Comparison of ENCODE assay signal across 10 cellular contexts in the genomic region with DNA sequence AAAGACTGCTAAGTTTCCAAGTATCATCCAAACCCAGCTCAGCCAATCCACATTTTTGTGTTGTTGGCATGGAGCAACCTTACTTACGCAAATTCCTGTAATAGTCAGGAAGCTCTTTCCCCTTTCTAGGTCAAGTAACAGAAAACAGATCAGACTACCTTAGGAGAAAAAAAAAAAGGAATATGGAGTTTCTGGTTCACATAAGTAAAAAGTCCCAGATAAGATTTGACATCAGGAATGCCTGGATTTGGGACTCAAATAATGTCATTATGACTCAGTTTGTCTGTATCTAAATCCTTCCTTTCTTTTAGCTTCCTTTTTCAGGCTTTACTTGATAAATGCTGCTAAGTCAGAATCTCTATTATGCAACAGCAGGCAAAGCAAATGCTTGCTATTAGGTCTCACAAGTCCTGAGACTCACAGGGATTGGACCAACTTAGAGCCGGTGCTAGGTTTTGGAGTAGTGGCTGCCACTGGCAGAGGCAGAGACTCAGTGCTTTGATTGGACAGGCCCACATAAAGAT. TPM values are rescaled to one million over a fixed set of nuclear protein-coding genes. Genes with fewer than 3 reads are reported as not detected.
DNase-seq lines count a peak whose midpoint lies in the region; ATAC-seq and TF ChIP-seq lines count a peak whose summit lies in the region.
"Had no signal": no experiment of that assay in that cellular context is flagged by ENCODE, and none has a peak within 500 bp of the region (broad histone marks: within the 10 kb centered on the region; RNA-seq: fewer than 3 reads in every experiment).

No MANE protein-coding gene starts in this region.

- H3K27ac Mint-ChIP-seq in HFFc6, result peak overlapping the region; percentile 49; the same call in 1 of the 2 replicates
- H3K27ac Mint-ChIP-seq in activated CD8-positive, alpha-beta memory T cell treated with anti-CD3 and anti-CD28 coated beads, Interleukin-2, amount 10 ng/mL, durations not matched to agents 7 days and 5 days, result no peak overlapping the region
- H3K27ac Mint-ChIP-seq: memory B cell had no signal

- no peaks in the 10 kb centered on the region for H3K27me3 Mint-ChIP-seq in HFFc6 (ENCODE audit: insufficient read depth)
- no peaks in the 10 kb centered on the region for H3K27me3 Mint-ChIP-seq in activated CD8-positive, alpha-beta memory T cell treated with anti-CD3 and anti-CD28 coated beads, Interleukin-2, amount 10 ng/mL, durations not matched to agents 7 days and 5 days
- H3K27me3 Mint-ChIP-seq: memory B cell had no signal

- H3K36me3 Mint-ChIP-seq in HFFc6 (ENCODE audit: low read depth), result peaks cover 8% of the 10 kb centered on the region
- peaks cover 6% of the 10 kb centered on the region for H3K36me3 Mint-ChIP-seq in activated CD8-positive, alpha-beta memory T cell treated with anti-CD3 and anti-CD28 coated beads, Interleukin-2, amount 10 ng/mL, durations not matched to agents 7 days and 5 days

- H3K4me3 Mint-ChIP-seq in HFFc6, result no peak overlapping the region
- H3K4me3 Mint-ChIP-seq in activated CD8-positive, alpha-beta memory T cell treated with anti-CD3 and anti-CD28 coated beads, Interleukin-2, amount 10 ng/mL, durations not matched to agents 7 days and 5 days, result no peak overlapping the region
- H3K4me3 Mint-ChIP-seq: memory B cell had no signal

- H3K4me3 ChIP-seq in cardiac fibroblast (replicated peaks in 1 of 2; ENCODE audit: low read depth in 2 of 2, low read length in 2 of 2) (no peak overlapping the region), subcutaneous abdominal adipose tissue (ENCODE audit: low read depth in 1 of 5, low read length in 5 of 5) (no peak overlapping the region)

- ATAC-seq in activated CD8-positive, alpha-beta memory T cell treated with anti-CD3 and anti-CD28 coated beads, Interleukin-2, amount 10 ng/mL, durations not matched to agents 7 days and 5 days, result no peak

- H3K36me3 ChIP-seq in subcutaneous abdominal adipose tissue (ENCODE audit: control insufficient read depth in 5 of 5, insufficient read depth in 5 of 5, low read length in 5 of 5), result peaks cover 0 to 2% (median 0%) of the 10 kb centered on the region in 5 donors

- no peaks in the 10 kb centered on the region for H3K27me3 ChIP-seq in subcutaneous abdominal adipose tissue (ENCODE audit: control insufficient read depth in 5 of 5, insufficient read depth in 4 of 5, low read length in 5 of 5)

- peaks cover 14% of the 10 kb centered on the region for H3K4me1 Mint-ChIP-seq in HFFc6 (ENCODE audit: low read depth)
- H3K4me1 Mint-ChIP-seq in activated CD8-positive, alpha-beta memory T cell treated with anti-CD3 and anti-CD28 coated beads, Interleukin-2, amount 10 ng/mL, durations not matched to agents 7 days and 5 days, result peaks cover 38% of the 10 kb centered on the region

- H3K9ac ChIP-seq in subcutaneous abdominal adipose tissue (ENCODE audit: low read length in 5 of 5), result peak overlapping the region in 4 of 5 donors; percentile 39 to 58 (median 48)

- DNase-seq in HFFc6 (peak; percentile 52), cardiac fibroblast (ENCODE audit: low read depth in 2 of 2) (peak; percentile 80 to 96), iris pigment epithelial cell (ENCODE audit: low read depth) (peak; percentile 93), COLO668 (lab: John Stamatoyannopoulos, UW; ENCODE audit: unreplicated experiment) (no peak)
- DNase-seq in activated CD4-positive, alpha-beta T cell treated with anti-CD3 and anti-CD28 coated beads for 4 hours, result no peak
- DNase-seq in stimulated activated CD4-positive, alpha-beta T cell treated with anti-CD3 and anti-CD28 coated beads, Interleukin-15, amount 100 ng/mL, for 24 hours, result no peak
- DNase-seq in activated CD8-positive, alpha-beta memory T cell treated with anti-CD3 and anti-CD28 coated beads, Interleukin-2, amount 10 ng/mL, durations not matched to agents 7 days and 5 days, result no peak
- DNase-seq: NCI-H1417 treated with DMSO at 0.1 percent for 48 hours had no signal

- TF ChIP-seq CTCF in HFFc6 (IDR thresholded peaks at IDR 0.05), result no peak
- no peak for TF ChIP-seq CTCF in cardiac fibroblast (IDR thresholded peaks at IDR 0.05; ENCODE audit: low read depth, low read length)

- H3K9me3 ChIP-seq in subcutaneous abdominal adipose tissue (ENCODE audit: control insufficient read depth in 5 of 5, low read length in 5 of 5), result no peaks in the 10 kb centered on the region

- H3K4me1 ChIP-seq in subcutaneous abdominal adipose tissue (ENCODE audit: control insufficient read depth in 5 of 5, insufficient read depth in 5 of 5, low read length in 5 of 5), result peaks cover 7 to 55% (median 37%) of the 10 kb centered on the region in 5 donors

- no peaks in the 10 kb centered on the region for H3K9me3 Mint-ChIP-seq in HFFc6
- H3K9me3 Mint-ChIP-seq in activated CD8-positive, alpha-beta memory T cell treated with anti-CD3 and anti-CD28 coated beads, Interleukin-2, amount 10 ng/mL, durations not matched to agents 7 days and 5 days (ENCODE audit: low read depth), result no peaks in the 10 kb centered on the region
- H3K9me3 Mint-ChIP-seq: memory B cell had no signal

- H3K27ac ChIP-seq in subcutaneous abdominal adipose tissue (ENCODE audit: low read depth, low read length), result peak overlapping the region; percentile 87

- CTCF ChIA-PET in activated CD8-positive, alpha-beta memory T cell treated with anti-CD3 and anti-CD28 coated beads, Interleukin-2, amount 10 ng/mL, durations not matched to agents 7 days and 5 days (lab: Charles Lee), result interaction anchor here (0.7 to 2.1 kb wide), 5 partner anchors 18 to 155 kb away, joined by 3 to 10 read pairs (median 3); a partner anchor contains a TSS

RNA-seq across cellular contexts. Expression of a gene that starts 44.5 kb away (rescaled TPM):
- total RNA-seq in HFFc6 (2021; fragmentation: NEBNext Ultra II Directional; extraction: Animal tissue kit (Norgen Biotek cat#: 25700)), result 10 to 100 TPM; 27.1 to 29.3 (median 28.6) TPM
- 10 to 100 TPM; 45.3 to 46.9 TPM for total RNA-seq in activated CD8-positive, alpha-beta memory T cell treated with anti-CD3 and anti-CD28 coated beads, Interleukin-2, amount 10 ng/mL, durations not matched to agents 7 days and 5 days

Comparison
In these comparisons a context has a peak if more than half of its experiments do, and no peak if none do; other contexts are left out.
1. DNase-seq: peak in HFFc6 (single experiment), cardiac fibroblast (2 of 2) and iris pigment epithelial cell (single experiment); none in activated CD4-positive, alpha-beta T cell treated with anti-CD3 and anti-CD28 coated beads for 4 hours (0 of 2), stimulated activated CD4-positive, alpha-beta T cell treated with anti-CD3 and anti-CD28 coated beads, Interleukin-15, amount 100 ng/mL, for 24 hours (single experiment), activated CD8-positive, alpha-beta memory T cell treated with anti-CD3 and anti-CD28 coated beads, Interleukin-2, amount 10 ng/mL, durations not matched to agents 7 days and 5 days (single experiment) and COLO668 (single experiment).